36 cellular contexts compared by ENCODE assay signal in the genomic region with DNA sequence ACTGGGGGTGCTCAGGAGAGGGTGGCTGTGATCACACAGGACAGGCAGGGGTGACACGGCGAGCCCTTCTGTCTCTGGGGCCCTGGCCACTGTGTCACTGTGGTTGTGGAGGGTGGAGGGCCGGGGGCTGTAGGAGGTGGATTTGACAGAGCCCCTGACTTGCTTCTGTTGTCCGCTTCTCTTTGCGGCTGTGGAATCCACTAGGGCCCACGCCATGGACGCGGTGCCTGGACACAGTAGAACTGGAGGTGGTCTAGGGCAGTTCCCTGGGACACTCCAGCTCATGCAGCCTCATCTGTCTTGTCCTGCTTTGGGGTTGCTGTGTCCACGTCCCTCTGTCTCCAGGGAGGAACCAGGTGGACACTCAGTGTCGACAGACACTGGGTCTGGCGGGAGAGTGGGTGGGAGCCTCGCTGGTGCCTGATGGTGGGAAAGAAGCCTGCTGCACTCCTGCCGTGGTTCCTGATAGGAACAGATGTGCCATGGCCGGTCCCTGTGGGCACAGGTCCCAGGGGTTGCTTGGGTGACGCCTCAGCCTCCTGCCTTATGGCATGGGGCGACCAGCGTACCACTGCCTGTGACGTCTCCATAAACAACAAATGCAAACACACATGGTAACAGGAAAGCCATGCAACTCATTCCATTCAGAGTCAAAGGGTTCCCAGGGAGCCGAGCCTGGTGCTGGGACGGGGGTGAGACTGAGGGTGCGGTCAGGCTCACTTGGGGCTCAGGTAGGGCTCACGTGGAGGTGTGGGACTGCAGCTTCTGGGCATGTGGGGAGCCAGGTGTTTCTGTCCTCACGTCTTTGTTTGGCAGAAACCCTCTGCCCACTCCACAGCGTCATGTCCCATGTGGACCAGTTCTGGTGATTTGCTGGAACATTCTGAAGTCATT. TPM values are rescaled to one million over a fixed set of nuclear protein-coding genes. Genes with fewer than 3 reads are reported as not detected.
"Had no signal": no experiment of that assay in that cellular context is flagged by ENCODE, and none has a peak within 500 bp of the region (broad histone marks: within the 10 kb centered on the region; RNA-seq: fewer than 3 reads in every experiment).

No MANE protein-coding gene starts in this region.

- DNase-seq: activated CD4-positive, alpha-beta T cell treated with anti-CD3 and anti-CD28 coated beads for 1 hour; activated CD4-positive, alpha-beta T cell treated with anti-CD3 and anti-CD28 coated beads for 48 hours; activated CD4-positive, alpha-beta T cell treated with anti-CD3 and anti-CD28 coated beads, Interleukin-2, amount 50 U/mL, for 4 hours; activated CD4-positive, CD25-positive, alpha-beta regulatory T cell; activated CD8-positive, alpha-beta T cell treated with anti-CD3 and anti-CD28 coated beads for 36 hours; activated effector memory CD4-positive, alpha-beta T cell treated with anti-CD3 and anti-CD28 coated beads, Interleukin-2, amount 50 U/mL, for 16 hours; activated naive CD4-positive, alpha-beta T cell; activated naive CD4-positive, alpha-beta T cell treated with anti-CD3 and anti-CD28 coated beads, Interleukin-2, amount 50 U/mL, for 16 hours; activated naive CD8-positive, alpha-beta T cell treated with anti-CD3 and anti-CD28 coated beads for 36 hours; activated T-cell treated with anti-CD3 and anti-CD28 coated beads, Interleukin-2, amount 50 U/mL, for 1 hour; activated T-cell treated with anti-CD3 and anti-CD28 coated beads, Interleukin-2, amount 50 U/mL, for 72 hours; amniotic stem cell; brain microvascular endothelial cell; central memory CD4-positive, alpha-beta T cell; Kasumi-1; KG1; MG63; NCI-H1048; NCI-H1105 treated with DMSO at 0.1 percent for 48 hours; NCI-H1436; NCI-H1694 treated with DMSO at 0.1 percent for 48 hours; NCI-H2029; NCI-H2227 treated with DMSO at 0.1 percent for 48 hours; NCI-H446; NCI-H510A treated with DMSO at 0.1 percent for 48 hours; NCI-H69; RPMI8226; SW 1271; T-helper 1 cell; T1000; WERI-Rb-1 had no signal

- H3K4me3 ChIP-seq: MG63, Peyer's patch had no signal

- H3K27ac Mint-ChIP-seq: activated CD8-positive, alpha-beta T cell treated with anti-CD3 and anti-CD28 coated beads for 36 hours; activated naive CD8-positive, alpha-beta T cell treated with anti-CD3 and anti-CD28 coated beads for 36 hours; activated T-cell treated with anti-CD3 and anti-CD28 coated beads, Interleukin-2, amount 50 U/mL, for 72 hours; activated T-helper 17 cell treated with anti-CD3 and anti-CD28 coated beads, Interleukin-2, amount 50 U/mL, for 72 hours had no signal

- H3K27me3 Mint-ChIP-seq: activated CD8-positive, alpha-beta T cell treated with anti-CD3 and anti-CD28 coated beads for 36 hours; activated naive CD8-positive, alpha-beta T cell treated with anti-CD3 and anti-CD28 coated beads for 36 hours; activated T-helper 17 cell treated with anti-CD3 and anti-CD28 coated beads, Interleukin-2, amount 50 U/mL, for 72 hours had no signal

- H3K9me3 ChIP-seq: MG63, Peyer's patch had no signal

- H3K36me3 ChIP-seq: WERI-Rb-1 had no signal

- H3K4me3 Mint-ChIP-seq: activated CD8-positive, alpha-beta T cell treated with anti-CD3 and anti-CD28 coated beads for 36 hours; activated naive CD8-positive, alpha-beta T cell treated with anti-CD3 and anti-CD28 coated beads for 36 hours; activated T-cell treated with anti-CD3 and anti-CD28 coated beads, Interleukin-2, amount 50 U/mL, for 72 hours; activated T-helper 17 cell treated with anti-CD3 and anti-CD28 coated beads, Interleukin-2, amount 50 U/mL, for 72 hours had no signal

- H3K27ac ChIP-seq: brain microvascular endothelial cell, Peyer's patch, WERI-Rb-1 had no signal

- ATAC-seq: activated CD8-positive, alpha-beta T cell treated with anti-CD3 and anti-CD28 coated beads for 36 hours; activated T-cell treated with anti-CD3 and anti-CD28 coated beads, Interleukin-2, amount 50 U/mL, for 72 hours; activated T-helper 17 cell treated with anti-CD3 and anti-CD28 coated beads, Interleukin-2, amount 50 U/mL, for 72 hours had no signal

- H3K27me3 ChIP-seq: brain microvascular endothelial cell, MG63, Peyer's patch had no signal

RNA-seq across cellular contexts. Expression of a gene that starts 45.6 kb away (rescaled TPM):
- total RNA-seq: activated CD8-positive, alpha-beta memory T cell treated with anti-CD3 and anti-CD28 coated beads for 36 hours; activated CD8-positive, alpha-beta T cell treated with anti-CD3 and anti-CD28 coated beads for 36 hours; activated naive CD8-positive, alpha-beta T cell treated with anti-CD3 and anti-CD28 coated beads for 36 hours; activated T-cell treated with anti-CD3 and anti-CD28 coated beads, Interleukin-2, amount 50 U/mL, for 72 hours; activated T-helper 17 cell treated with anti-CD3 and anti-CD28 coated beads, Interleukin-2, amount 50 U/mL, for 72 hours; aorta; Peyer's patch; T-helper 2 cell treated with Interferon-gamma antibody and Interleukin-4, amounts not matched to agents 100 ng/mL and 5 ng/mL, for 36 hours had no signal
- polyA plus RNA-seq: aorta had no signal
